ENCODE assay signal across 8 cellular contexts in genomic region chr1:50970927-50971582, GRCh38. TPM values are rescaled to one million over a fixed set of nuclear protein-coding genes. Genes with fewer than 3 reads are reported as not detected.
DNase-seq lines count a peak whose midpoint lies in the region; ATAC-seq and TF ChIP-seq lines count a peak whose summit lies in the region.

No MANE protein-coding gene starts in this region.

- H3K27me3 ChIP-seq in GM23248 (replicated peaks; ENCODE audit: insufficient read depth): no peaks in the 10 kb centered on the region
- H3K27me3 ChIP-seq in lower lobe of right lung (ENCODE audit: low read depth): no peaks in the 10 kb centered on the region

- CTCF ChIA-PET in activated CD4-positive, alpha-beta memory T cell treated with anti-CD3 and anti-CD28 coated beads for 36 hours (lab: Charles Lee): interaction anchor here (1.4 to 4.1 kb wide), 3 partner anchors 11 to 220 kb away, joined by 5 to 25 read pairs (median 20); partner anchors contain the start of gene FAF1

- intact Hi-C loops in activated CD4-positive, alpha-beta memory T cell treated with anti-CD3 and anti-CD28 coated beads for 36 hours (cut with micrococcal nuclease): loop anchor here (10.0 kb wide), 1 partner anchor 224 kb away; no protein-coding TSS in a partner anchor
- intact Hi-C loops in lower lobe of right lung (cut with DNase I): no loop called here

- H3K79me2 ChIP-seq in GM23248 (ENCODE audit: insufficient read depth): peaks cover 52% of the 10 kb centered on the region

- H3K36me3 ChIP-seq in GM23248 (ENCODE audit: low read depth): no peaks in the 10 kb centered on the region
- H3K36me3 ChIP-seq in lower lobe of right lung: no peaks in the 10 kb centered on the region

- DNase-seq in GM23248 (peak; percentile 46), lower lobe of right lung (no peak), SKM-1 (lab: John Stamatoyannopoulos, UW; ENCODE audit: unreplicated experiment) (no peak), left lobe of liver (ENCODE audit: low spot score) (no peak)
- no peak for DNase-seq in activated CD4-positive, alpha-beta memory T cell treated with anti-CD3 and anti-CD28 coated beads for 36 hours

- WGBS in GM23248 (ENCODE audit: low coverage in 1 of 2, low lambda C conversion rate in 2 of 2, missing lambda C conversion rate in 2 of 2), 2 experiments: 22 to 27% methylated on average over 7 of the region's 7 CpGs

- H3K4me3 ChIP-seq in GM23248: peak overlapping the region; percentile 96
- H3K4me3 ChIP-seq in lower lobe of right lung: peak overlapping the region; percentile 81

- H3K27me3 Mint-ChIP-seq in activated CD4-positive, alpha-beta memory T cell treated with anti-CD3 and anti-CD28 coated beads for 36 hours: peaks cover 28% of the 10 kb centered on the region

- H3K9me3 Mint-ChIP-seq in activated CD4-positive, alpha-beta memory T cell treated with anti-CD3 and anti-CD28 coated beads for 36 hours: no peaks in the 10 kb centered on the region

- in situ Hi-C loops in GM23248 (cut with MboI): no loop called here

- peak overlapping the region; percentile 89 for H3K4me2 ChIP-seq in GM23248 (ENCODE audit: unreplicated experiment)

- H3K9me2 ChIP-seq in GM23248 (ENCODE audit: insufficient read depth): no peaks in the 10 kb centered on the region

- H3K9ac ChIP-seq in GM23248: peak overlapping the region; percentile 93

- H3K9me3 ChIP-seq in GM23248 (ENCODE audit: low read depth) (no peaks in the 10 kb centered on the region), lower lobe of right lung (no peaks in the 10 kb centered on the region)

- no peak for TF ChIP-seq CTCF in 22Rv1 (IDR thresholded peaks at IDR 0.05)
- TF ChIP-seq CTCF in lower lobe of right lung (IDR thresholded peaks at IDR 0.05): no peak

- peaks cover 13% of the 10 kb centered on the region for H3K36me3 Mint-ChIP-seq in activated CD4-positive, alpha-beta memory T cell treated with anti-CD3 and anti-CD28 coated beads for 36 hours

- ATAC-seq in lower lobe of right lung (no peak), HG03175 (IDR thresholded peaks at IDR 0.05; ENCODE audit: unreplicated experiment) (no peak), GM19463 (IDR thresholded peaks at IDR 0.05; ENCODE audit: unreplicated experiment) (no peak), left lobe of liver (no peak)

- H3K27ac ChIP-seq in 22Rv1 (peak overlapping the region; percentile 96; the same call in 1 of the 2 replicates), GM23248 (peak overlapping the region; percentile 96), lower lobe of right lung (peak overlapping the region; percentile 98)

- peak overlapping the region; percentile 88 for H3K4me3 Mint-ChIP-seq in activated CD4-positive, alpha-beta memory T cell treated with anti-CD3 and anti-CD28 coated beads for 36 hours

- no peaks in the 10 kb centered on the region for H4K20me1 ChIP-seq in GM23248 (ENCODE audit: insufficient read depth)

- peaks cover 25% of the 10 kb centered on the region; the same call in 1 of the 2 replicates for H3K4me1 ChIP-seq in GM23248 (ENCODE audit: insufficient read depth)
- peaks cover 11% of the 10 kb centered on the region for H3K4me1 ChIP-seq in lower lobe of right lung

- peak overlapping the region; percentile 92 for H2AFZ ChIP-seq in GM23248

- H3F3A ChIP-seq in GM23248 (ENCODE audit: insufficient read depth): peaks cover 33% of the 10 kb centered on the region

- H3K27ac Mint-ChIP-seq in activated CD4-positive, alpha-beta memory T cell treated with anti-CD3 and anti-CD28 coated beads for 36 hours: no peak overlapping the region

- POLR2A ChIA-PET in activated CD4-positive, alpha-beta memory T cell treated with anti-CD3 and anti-CD28 coated beads for 36 hours (lab: Charles Lee): interaction anchor here (3.2 kb wide), 1 partner anchor 11 kb away, joined by 20 read pairs; the partner anchor contains the start of gene FAF1

- H3K4me1 Mint-ChIP-seq in activated CD4-positive, alpha-beta memory T cell treated with anti-CD3 and anti-CD28 coated beads for 36 hours (ENCODE audit: low read depth): peaks cover 30% of the 10 kb centered on the region

RNA-seq across cellular contexts. Expression of gene CDKN2C, which starts 1.0 kb away (rescaled TPM):
- total RNA-seq in GM23248 (2014; rRNA removed; shearing (Covaris generic)): 17.3 and 19.2 TPM in 2 replicates
- polyA plus RNA-seq in GM23248 (2016; fragmentation: Nextera tagmentation; extraction: Ambion mirVana): 11.7 and 12.6 TPM in 2 replicates
- total RNA-seq in activated CD4-positive, alpha-beta memory T cell treated with anti-CD3 and anti-CD28 coated beads for 36 hours: 10 to 100 TPM; 15.5 to 16.8 TPM
- 9.2 TPM for total RNA-seq in lower lobe of right lung
- total RNA-seq in left lobe of liver: 2.2 TPM

RNA-seq across cellular contexts. Expression of gene FAF1, which starts 11.0 kb away (rescaled TPM):
- 49.1 and 53.9 TPM in 2 replicates for total RNA-seq in GM23248 (2014; rRNA removed; shearing (Covaris generic))
- 7.2 and 9.5 TPM in 2 replicates for polyA plus RNA-seq in GM23248 (2016; fragmentation: Nextera tagmentation; extraction: Ambion mirVana)
- total RNA-seq in activated CD4-positive, alpha-beta memory T cell treated with anti-CD3 and anti-CD28 coated beads for 36 hours: 10 to 100 TPM; 77.0 to 84.6 TPM
- total RNA-seq in lower lobe of right lung (45.0 TPM), left lobe of liver (22.3 TPM)
